ENCODE assay signal across 1 cellular context in genomic region chr6:111441678-111442243, GRCh38.
TF ChIP-seq lines count a peak whose summit lies in the region.

No MANE protein-coding gene starts in this region.

TF ChIP-seq in HepG2, 621 proteins besides CTCF, POLR2A, EP300 and RAD21 (continued from another document):
- no peak for TF ChIP-seq HNF1A (IDR thresholded peaks at IDR 0.05; ENCODE audit: low read depth)
- TF ChIP-seq HNF1A (CRISPR knock-in tag; IDR thresholded peaks at IDR 0.05; ENCODE audit: borderline replicate concordance), result no peak
